In the genomic region with DNA sequence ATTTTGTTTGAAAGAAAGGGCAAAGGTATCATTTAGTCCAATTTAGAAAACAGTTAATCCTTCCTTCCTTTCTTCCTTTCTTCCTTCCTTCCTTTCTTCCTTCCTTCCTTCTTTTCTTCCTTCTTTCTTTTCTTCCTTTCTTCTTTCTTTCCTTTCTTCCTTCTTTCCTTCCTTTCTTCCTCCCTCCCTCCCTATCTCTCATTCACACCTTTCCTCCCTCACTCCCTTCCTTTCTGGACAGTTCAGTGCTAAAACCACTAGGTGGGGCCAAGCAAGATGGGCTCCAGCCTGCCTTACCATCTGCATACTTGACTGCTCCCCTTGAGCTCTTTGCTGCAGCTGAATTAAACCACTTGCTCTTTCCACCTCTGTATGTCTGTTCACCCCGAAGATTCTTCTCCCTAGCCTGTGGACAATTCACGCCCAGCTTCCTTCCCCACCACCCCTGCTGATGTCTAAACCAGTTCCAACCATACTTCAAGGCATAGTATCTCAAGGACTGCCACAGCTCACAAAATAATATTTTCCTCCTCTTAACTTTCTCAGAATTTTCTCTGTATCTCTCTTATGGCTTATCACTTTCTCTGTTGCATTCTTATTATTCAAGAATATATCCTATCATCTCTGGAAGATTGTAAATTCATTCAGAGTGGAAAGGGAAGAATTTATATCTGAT, we compare ENCODE assay signal across 9 cellular contexts.
DNase-seq lines count a peak whose midpoint lies in the region; ATAC-seq, FAIRE-seq and TF ChIP-seq lines count a peak whose summit lies in the region.
"Had no signal": no experiment of that assay in that cellular context is flagged by ENCODE, and none has a peak within 500 bp of the region (broad histone marks: within the 10 kb centered on the region; RNA-seq: fewer than 3 reads in every experiment).

No MANE protein-coding gene starts in this region.

- H3K27me3 ChIP-seq in breast epithelium: no peaks in the 10 kb centered on the region
- H3K27me3 ChIP-seq in neural progenitor cell: no peaks in the 10 kb centered on the region

- DNase-seq in MCF 10A (ENCODE audit: unreplicated experiment): peak; percentile 39
- DNase-seq in breast epithelium (ENCODE audit: low spot score in 2 of 2): no peak
- peak; percentile 8 for DNase-seq in HK-2 (ENCODE audit: unreplicated experiment)
- DNase-seq in activated naive CD8-positive, alpha-beta T cell treated with anti-CD3 and anti-CD28 coated beads, Interleukin-2, amount 10 ng/mL, durations not matched to agents 7 days and 5 days: no peak
- peak; percentile 70 for DNase-seq in neural progenitor cell (ENCODE audit: low spot score)
- DNase-seq in RCC 7860 (ENCODE audit: low spot score): no peak
- DNase-seq in NCI-H526 treated with DMSO at 0.1 percent for 48 hours (lab: John Stamatoyannopoulos, UW): no peak
- no peak for DNase-seq in activated CD4-positive, alpha-beta T cell treated with anti-CD3 and anti-CD28 coated beads, Interleukin-2, amount 50 U/mL, for 1 hour

- H4K20me1 ChIP-seq in neural progenitor cell (ENCODE audit: low read depth): no peaks in the 10 kb centered on the region

- TF ChIP-seq POLR2A in breast epithelium (IDR thresholded peaks at IDR 0.05): no peak

- intact Hi-C loops in MCF 10A (cut with micrococcal nuclease) (loop anchor here (1.0 kb wide), 1 partner anchor 149 kb away; no protein-coding TSS in a partner anchor), breast epithelium (cut with DNase I; ENCODE audit: low total_unique reads) (no loop called here)

- H3K27ac ChIP-seq in breast epithelium (no peak overlapping the region), neural progenitor cell (no peak overlapping the region)

- H3K4me2 ChIP-seq in neural progenitor cell: no peak overlapping the region

- H3K4me1 ChIP-seq in breast epithelium (no peaks in the 10 kb centered on the region), neural progenitor cell (no peaks in the 10 kb centered on the region)

- POLR2A ChIA-PET in MCF 10A (lab: Yijun Ruan, JAX): interaction anchor here (0.6 kb wide), 1 partner anchor 27 kb away, joined by 6 read pairs; no protein-coding TSS in a partner anchor
- POLR2A ChIA-PET in activated naive CD8-positive, alpha-beta T cell treated with anti-CD3 and anti-CD28 coated beads, Interleukin-2, amount 10 ng/mL, durations not matched to agents 7 days and 5 days (lab: Charles Lee): no interaction called here

- no peak overlapping the region for H3K9ac ChIP-seq in neural progenitor cell

- H3K4me3 Mint-ChIP-seq in MCF 10A (ENCODE audit: unreplicated experiment): no peak overlapping the region
- H3K4me3 Mint-ChIP-seq in activated naive CD8-positive, alpha-beta T cell treated with anti-CD3 and anti-CD28 coated beads, Interleukin-2, amount 10 ng/mL, durations not matched to agents 7 days and 5 days: no peak overlapping the region
- no peak overlapping the region for H3K4me3 Mint-ChIP-seq in neural progenitor cell
- H3K4me3 Mint-ChIP-seq: activated naive CD8-positive, alpha-beta T cell had no signal

- H3K36me3 Mint-ChIP-seq in MCF 10A (ENCODE audit: insufficient read depth, unreplicated experiment): no peaks in the 10 kb centered on the region
- H3K36me3 Mint-ChIP-seq in activated naive CD8-positive, alpha-beta T cell treated with anti-CD3 and anti-CD28 coated beads, Interleukin-2, amount 10 ng/mL, durations not matched to agents 7 days and 5 days: peaks cover 3% of the 10 kb centered on the region
- H3K36me3 Mint-ChIP-seq in neural progenitor cell: no peaks in the 10 kb centered on the region
- H3K36me3 Mint-ChIP-seq: activated naive CD8-positive, alpha-beta T cell had no signal

- H3K27ac Mint-ChIP-seq in MCF 10A (ENCODE audit: low read depth, unreplicated experiment): no peak overlapping the region
- H3K27ac Mint-ChIP-seq in activated naive CD8-positive, alpha-beta T cell treated with anti-CD3 and anti-CD28 coated beads, Interleukin-2, amount 10 ng/mL, durations not matched to agents 7 days and 5 days: no peak overlapping the region
- H3K27ac Mint-ChIP-seq in neural progenitor cell: no peak overlapping the region
- H3K27ac Mint-ChIP-seq: activated naive CD8-positive, alpha-beta T cell had no signal

- TF ChIP-seq CTCF in MCF 10A (IDR thresholded peaks at IDR 0.05; ENCODE audit: unreplicated experiment) (peak; percentile 29), breast epithelium (IDR thresholded peaks at IDR 0.05) (peak in 1 of 3 donors; percentile 22), neural progenitor cell (IDR thresholded peaks at IDR 0.05) (peak; percentile 78)

- BruUV-seq in MCF 10A (replicated peaks; lab: Mats Ljungman, UMichigan): no TSS peak

- H3K79me2 ChIP-seq in neural progenitor cell (ENCODE audit: low read depth): no peaks in the 10 kb centered on the region

- H3K27me3 Mint-ChIP-seq in MCF 10A (ENCODE audit: insufficient read depth, unreplicated experiment) (peaks cover 80% of the 10 kb centered on the region), neural progenitor cell (ENCODE audit: insufficient read depth, low read depth) (no peaks in the 10 kb centered on the region)
- H3K27me3 Mint-ChIP-seq in activated naive CD8-positive, alpha-beta T cell treated with anti-CD3 and anti-CD28 coated beads, Interleukin-2, amount 10 ng/mL, durations not matched to agents 7 days and 5 days: no peaks in the 10 kb centered on the region
- H3K27me3 Mint-ChIP-seq: activated naive CD8-positive, alpha-beta T cell had no signal

- no peaks in the 10 kb centered on the region for H3K9me3 Mint-ChIP-seq in MCF 10A (ENCODE audit: unreplicated experiment)
- peaks cover under 1% of the 10 kb centered on the region for H3K9me3 Mint-ChIP-seq in activated naive CD8-positive, alpha-beta T cell treated with anti-CD3 and anti-CD28 coated beads, Interleukin-2, amount 10 ng/mL, durations not matched to agents 7 days and 5 days
- no peaks in the 10 kb centered on the region for H3K9me3 Mint-ChIP-seq in neural progenitor cell

- H3F3A ChIP-seq in neural progenitor cell (ENCODE audit: low read depth): no peaks in the 10 kb centered on the region

- CTCF ChIA-PET in MCF 10A (lab: Yijun Ruan, JAX): interaction anchor here (0.6 to 1.5 kb wide), 10 partner anchors 9 to 1566 kb away, joined by 3 to 14 read pairs (median 4); no protein-coding TSS in a partner anchor

- no peaks in the 10 kb centered on the region for H3K9me3 ChIP-seq in breast epithelium
- H3K9me3 ChIP-seq in neural progenitor cell (ENCODE audit: low read depth): no peaks in the 10 kb centered on the region

- H3K36me3 ChIP-seq in breast epithelium (no peaks in the 10 kb centered on the region), neural progenitor cell (no peaks in the 10 kb centered on the region)

- peak overlapping the region; percentile 78 for H2AFZ ChIP-seq in neural progenitor cell (replicated peaks)

- ATAC-seq in activated naive CD8-positive, alpha-beta T cell treated with anti-CD3 and anti-CD28 coated beads, Interleukin-2, amount 10 ng/mL, durations not matched to agents 7 days and 5 days (ENCODE audit: low read depth): peak; percentile 69

- H3K4me1 Mint-ChIP-seq in MCF 10A (ENCODE audit: insufficient read depth, unreplicated experiment) (no peaks in the 10 kb centered on the region), neural progenitor cell (no peaks in the 10 kb centered on the region)
- peaks cover 16% of the 10 kb centered on the region for H3K4me1 Mint-ChIP-seq in activated naive CD8-positive, alpha-beta T cell treated with anti-CD3 and anti-CD28 coated beads, Interleukin-2, amount 10 ng/mL, durations not matched to agents 7 days and 5 days

- no peak overlapping the region for H3K4me3 ChIP-seq in breast epithelium
- no peak overlapping the region for H3K4me3 ChIP-seq in neural progenitor cell

- no peak for FAIRE-seq in RCC 7860 (lab: Jason Lieb, UNC)

Comparison
In these comparisons a context has a peak if more than half of its experiments do, and no peak if none do; other contexts are left out.
1. DNase-seq: peak in MCF 10A (single experiment), HK-2 (single experiment) and neural progenitor cell (single experiment); none in breast epithelium (0 of 2), activated naive CD8-positive, alpha-beta T cell treated with anti-CD3 and anti-CD28 coated beads, Interleukin-2, amount 10 ng/mL, durations not matched to agents 7 days and 5 days (single experiment), RCC 7860 (single experiment), NCI-H526 treated with DMSO at 0.1 percent for 48 hours (single experiment) and activated CD4-positive, alpha-beta T cell treated with anti-CD3 and anti-CD28 coated beads, Interleukin-2, amount 50 U/mL, for 1 hour (single experiment).